ENCODE assay signal across 8 cellular contexts in genomic region chrX:71536285-71536684, GRCh38. TPM values are rescaled to one million over a fixed set of nuclear protein-coding genes. Genes with fewer than 3 reads are reported as not detected.
DNase-seq lines count a peak whose midpoint lies in the region; ATAC-seq and TF ChIP-seq lines count a peak whose summit lies in the region.

No MANE protein-coding gene starts in this region.

- peak overlapping the region; percentile 89; the same call in 1 of the 2 replicates for H3K9ac ChIP-seq in KMS-11
- peak overlapping the region; percentile 7 for H3K9ac ChIP-seq in mammary epithelial cell (ENCODE audit: insufficient read depth, low read length)

- H4K20me1 ChIP-seq in KMS-11 (ENCODE audit: insufficient read depth) (peaks cover 54% of the 10 kb centered on the region), mammary epithelial cell (ENCODE audit: insufficient read depth, low read length) (peaks cover 9% of the 10 kb centered on the region)

- H3K4me2 ChIP-seq in KMS-11 (peak overlapping the region; percentile 99), mammary epithelial cell (ENCODE audit: insufficient read depth, low read depth, low read length) (peak overlapping the region; percentile 70)

- TF ChIP-seq CTCF in CD4-positive, alpha-beta T cell (IDR thresholded peaks at IDR 0.05) = no peak
- TF ChIP-seq CTCF in KMS-11 (conservative IDR thresholded peaks at IDR 0.05; ENCODE audit: low read depth, low read length) = no peak
- no peak for TF ChIP-seq CTCF in mammary epithelial cell (conservative IDR thresholded peaks at IDR 0.05 in 1 of 2, IDR thresholded peaks at IDR 0.05 in 1 of 2; ENCODE audit: extremely low read depth in 1 of 2, insufficient read depth in 1 of 2, low read depth in 1 of 2, low read length in 2 of 2)
- no peak for TF ChIP-seq CTCF in neutrophil (IDR thresholded peaks at IDR 0.05)

- peaks cover 84% of the 10 kb centered on the region for H3K79me2 ChIP-seq in KMS-11 (ENCODE audit: insufficient read depth, low read depth)
- H3K79me2 ChIP-seq in mammary epithelial cell (ENCODE audit: insufficient read depth, low read length) = peaks cover 84% of the 10 kb centered on the region

- peak overlapping the region; percentile 99 for H3K4me3 Mint-ChIP-seq in CD4-positive, alpha-beta T cell

- POLR2A ChIA-PET in CD4-positive, alpha-beta T cell (lab: Charles Lee) = interaction anchor here (0.7 to 4.2 kb wide), 3 partner anchors 9 to 19 kb away, joined by 4 to 34 read pairs (median 4); no protein-coding TSS in a partner anchor

- no peaks in the 10 kb centered on the region for H3K27me3 Mint-ChIP-seq in CD4-positive, alpha-beta T cell

- H3K4me1 ChIP-seq in KMS-11 (ENCODE audit: low read depth, poor library complexity, severe bottlenecking) = peaks cover 59% of the 10 kb centered on the region
- H3K4me1 ChIP-seq in mammary epithelial cell (ENCODE audit: insufficient read depth, low read length) = peaks cover 10% of the 10 kb centered on the region
- peaks cover 38 to 53% of the 10 kb centered on the region in 2 experiments for H3K4me1 ChIP-seq in neutrophil (ENCODE audit: control insufficient read depth in 1 of 2, insufficient read depth in 1 of 2, low read depth in 1 of 2, low read length in 1 of 2)

- intact Hi-C loops in CD4-positive, alpha-beta T cell (cut with DNase I, micrococcal nuclease) = loop anchor here in 1 of 2 experiments (5.0 kb wide), 1 partner anchor 169 kb away; the partner anchor contains the start of gene TAF1
- intact Hi-C loops in mammary epithelial cell (cut with micrococcal nuclease) = no loop called here

- in situ Hi-C loops in mammary epithelial cell (cut with MboI; ENCODE audit: low sequenced_read_pairs in 2 of 2) = no loop called here

- peak overlapping the region; percentile 98 for H3K27ac Mint-ChIP-seq in CD4-positive, alpha-beta T cell

- H3K4me3 ChIP-seq in KMS-11 (IDR thresholded peaks at IDR 0.05; ENCODE audit: insufficient read depth, low read depth, low read length) (no peak overlapping the region), mammary epithelial cell (replicated peaks in 1 of 3; ENCODE audit: insufficient read depth in 1 of 3, low read depth in 2 of 3, low read length in 3 of 3) (peak overlapping the region; percentile 1 to 67 (median 66)), neutrophil (ENCODE audit: low read depth in 1 of 2, low read length in 1 of 2) (peak overlapping the region in 1 of 2 experiments; percentile 20)

- peaks cover 60% of the 10 kb centered on the region for H3K4me1 Mint-ChIP-seq in CD4-positive, alpha-beta T cell (ENCODE audit: low read depth)

- H2AFZ ChIP-seq in KMS-11 (ENCODE audit: low read depth) = no peak overlapping the region
- H2AFZ ChIP-seq in mammary epithelial cell (ENCODE audit: low read depth, low read length) = no peak overlapping the region

- 42% methylated on average over 5 of the region's 5 CpGs for WGBS in mammary epithelial cell (ENCODE audit: low coverage, missing lambda C conversion rate)

- H3K9me3 ChIP-seq in CD4-positive, alpha-beta T cell (ENCODE audit: control insufficient read depth, low read length) = no peaks in the 10 kb centered on the region
- H3K9me3 ChIP-seq in mammary epithelial cell (replicated peaks; ENCODE audit: insufficient read depth, low read length) (no peaks in the 10 kb centered on the region), neutrophil (no peaks in the 10 kb centered on the region)

- no peaks in the 10 kb centered on the region for H3K9me3 Mint-ChIP-seq in CD4-positive, alpha-beta T cell

- no peak for DNase-seq in CD4-positive, alpha-beta T cell
- DNase-seq in mammary epithelial cell (peak; percentile 6), T-helper 9 cell (no peak)

- peaks cover 84% of the 10 kb centered on the region for H3K36me3 Mint-ChIP-seq in CD4-positive, alpha-beta T cell (ENCODE audit: low read depth)

- H3K27ac ChIP-seq in CD4-positive, alpha-beta T cell (ENCODE audit: low read depth, low read length) = no peak overlapping the region
- H3K27ac ChIP-seq in KMS-11 (peak overlapping the region; percentile 44; the same call in 1 of the 2 replicates), mammary epithelial cell (ENCODE audit: insufficient read depth, low read depth, low read length) (no peak overlapping the region), neutrophil (peak overlapping the region; percentile 52)

- H3K36me3 ChIP-seq in KMS-11 (ENCODE audit: insufficient read depth) (peaks cover 17% of the 10 kb centered on the region), mammary epithelial cell (ENCODE audit: insufficient read depth, low read length) (no peaks in the 10 kb centered on the region), neutrophil (no peaks in the 10 kb centered on the region)

- no peak for ATAC-seq in CD4-positive, alpha-beta T cell (ENCODE audit: poor library complexity)
- no peak for ATAC-seq in GM18861 (IDR thresholded peaks at IDR 0.05; ENCODE audit: unreplicated experiment)
- ATAC-seq in GM21786 (IDR thresholded peaks at IDR 0.05; ENCODE audit: unreplicated experiment) = no peak
- ATAC-seq in HG03460 (IDR thresholded peaks at IDR 0.05; ENCODE audit: unreplicated experiment) = no peak

- dilution Hi-C loops in mammary epithelial cell (cut with HindIII; ENCODE audit: low sequenced_read_pairs) = no loop called here

- CTCF ChIA-PET in CD4-positive, alpha-beta T cell (lab: Charles Lee) = no interaction called here
- CTCF ChIA-PET in mammary epithelial cell (lab: Charles Lee; ENCODE audit: low non-redundant PET) = no interaction called here

- BruUV-seq in mammary epithelial cell (replicated peaks; lab: Mats Ljungman, UMichigan) = no TSS peak

- no peaks in the 10 kb centered on the region for H3K27me3 ChIP-seq in CD4-positive, alpha-beta T cell (ENCODE audit: control insufficient read depth, insufficient read depth, low read length)
- H3K27me3 ChIP-seq in KMS-11 (ENCODE audit: insufficient read depth, low read depth) (no peaks in the 10 kb centered on the region), mammary epithelial cell (ENCODE audit: insufficient read depth, low read length) (no peaks in the 10 kb centered on the region), neutrophil (no peaks in the 10 kb centered on the region)

RNA-seq across cellular contexts. Expression of gene OGT, which starts 3.4 kb away (rescaled TPM):
- total RNA-seq in CD4-positive, alpha-beta T cell = 100 to 1,000 TPM; 279 to 295 TPM
- 100 to 1,000 TPM; 180 to 217 TPM for total RNA-seq in mammary epithelial cell
- polyA plus RNA-seq in mammary epithelial cell = 59.1 TPM
- 117 TPM for polyA minus RNA-seq in mammary epithelial cell

RNA-seq across cellular contexts. Expression of gene GCNA, which starts 42.0 kb away (rescaled TPM):
- total RNA-seq in CD4-positive, alpha-beta T cell = 1 to 10 TPM; 1.7 to 2.3 TPM
- 1 to 10 TPM; 2.3 TPM for total RNA-seq in mammary epithelial cell
- polyA plus RNA-seq in mammary epithelial cell = 0.61 TPM
- not detected for polyA minus RNA-seq in mammary epithelial cell

Comparison
In these comparisons a context has a peak if more than half of its experiments do, and no peak if none do; other contexts are left out.
1. H3K27ac ChIP-seq: peak in KMS-11 (single experiment) and neutrophil (single experiment); none in CD4-positive, alpha-beta T cell (single experiment) and mammary epithelial cell (single experiment).